In the genomic region with DNA sequence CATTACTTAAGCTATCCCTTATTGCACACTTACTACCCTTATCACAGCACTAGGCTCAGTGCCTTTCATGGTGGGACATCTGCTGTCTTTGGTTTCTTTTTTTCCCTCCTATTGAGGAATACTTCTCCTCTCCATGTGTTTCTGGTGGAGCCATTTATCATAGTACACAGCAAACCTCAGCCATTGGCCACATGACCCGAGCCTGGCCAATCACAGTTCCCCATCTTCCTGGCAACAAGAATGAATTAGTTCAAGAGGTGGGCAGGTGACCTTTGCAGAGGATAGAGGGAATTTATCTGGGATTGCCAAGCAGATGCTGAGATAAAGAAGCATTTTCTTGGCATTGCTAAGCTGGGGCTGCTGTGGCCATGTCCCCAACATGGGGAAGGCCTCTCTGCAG, we compare ENCODE assay signal across 1 cellular context.
TF ChIP-seq lines count a peak whose summit lies in the region.

No MANE protein-coding gene starts in this region.

TF ChIP-seq in WTC11, 78 proteins besides CTCF, POLR2A, EP300 and RAD21 (continued from another document):
- TF ChIP-seq, protein P1, sequence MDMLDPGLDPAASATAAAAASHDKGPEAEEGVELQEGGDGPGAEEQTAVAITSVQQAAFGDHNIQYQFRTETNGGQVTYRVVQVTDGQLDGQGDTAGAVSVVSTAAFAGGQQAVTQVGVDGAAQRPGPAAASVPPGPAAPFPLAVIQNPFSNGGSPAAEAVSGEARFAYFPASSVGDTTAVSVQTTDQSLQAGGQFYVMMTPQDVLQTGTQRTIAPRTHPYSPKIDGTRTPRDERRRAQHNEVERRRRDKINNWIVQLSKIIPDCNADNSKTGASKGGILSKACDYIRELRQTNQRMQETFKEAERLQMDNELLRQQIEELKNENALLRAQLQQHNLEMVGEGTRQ (CRISPR knock-in tag; IDR thresholded peaks at IDR 0.05) = peak; percentile 75
